In genomic region chr17:77510133-77510796, GRCh38 we compare ENCODE assay signal across 1 cellular context.
TF ChIP-seq lines count a peak whose summit lies in the region.

No MANE protein-coding gene starts in this region.

TF ChIP-seq in HepG2, 621 proteins besides CTCF, POLR2A, EP300 and RAD21 (continued from another document and continues in another):
- peak; percentile 26; the same call in 1 of the 2 replicates for TF ChIP-seq ZNF788 (CRISPR knock-in tag; IDR thresholded peaks at IDR 0.05; ENCODE audit: borderline replicate concordance)
- 0 out of 2 replicates have a peak, but pooled peaks have one; percentile 20 for TF ChIP-seq HNRNPL (IDR thresholded peaks at IDR 0.05; ENCODE audit: low read depth, low read length)
- TF ChIP-seq RBM39 (IDR thresholded peaks at IDR 0.05; ENCODE audit: low read depth, low read length, poor library complexity, severe bottlenecking): no peak
- TF ChIP-seq ATF4 (CRISPR knock-in tag; IDR thresholded peaks at IDR 0.05): no peak
- TF ChIP-seq ZNF263 (CRISPR knock-in tag; IDR thresholded peaks at IDR 0.05): peak; percentile 96
- TF ChIP-seq ZNF768 (CRISPR knock-in tag; IDR thresholded peaks at IDR 0.05): peak; percentile 94
- peak; percentile 14; the same call in 1 of the 2 replicates for TF ChIP-seq SAP130 (CRISPR knock-in tag; IDR thresholded peaks at IDR 0.05; ENCODE audit: low read depth)
- no peak for TF ChIP-seq FOXO4 (CRISPR knock-in tag; conservative IDR thresholded peaks at IDR 0.05)
- TF ChIP-seq FOXP1 (IDR thresholded peaks at IDR 0.05): no peak
- TF ChIP-seq FOXP1 (CRISPR knock-in tag; IDR thresholded peaks at IDR 0.05): peak; percentile 3; the same call in 1 of the 2 replicates
- TF ChIP-seq GABPA (IDR thresholded peaks at IDR 0.05; ENCODE audit: low read depth, low read length): no peak
- no peak for TF ChIP-seq GABPA (CRISPR knock-in tag; IDR thresholded peaks at IDR 0.05; ENCODE audit: low read depth)
- peak; percentile 37; the same call in 1 of the 2 replicates for TF ChIP-seq ZFX (CRISPR knock-in tag; IDR thresholded peaks at IDR 0.05; ENCODE audit: low read depth)
- no peak for TF ChIP-seq GPN1 (CRISPR knock-in tag; IDR thresholded peaks at IDR 0.05; ENCODE audit: borderline replicate concordance)
- TF ChIP-seq MLX (CRISPR knock-in tag; IDR thresholded peaks at IDR 0.05): 0 out of 2 replicates have a peak, but pooled peaks have one; percentile 22
- 0 out of 2 replicates have a peak, but pooled peaks have one; percentile 15 for TF ChIP-seq PITX1 (CRISPR knock-in tag; IDR thresholded peaks at IDR 0.05)
- peak; percentile 71; the same call in 1 of the 2 replicates for TF ChIP-seq PATZ1 (CRISPR knock-in tag; IDR thresholded peaks at IDR 0.05)
- no peak for TF ChIP-seq MYPOP (CRISPR knock-in tag; IDR thresholded peaks at IDR 0.05)
- TF ChIP-seq ZNF687 (CRISPR knock-in tag; IDR thresholded peaks at IDR 0.05): peak; percentile 58
- TF ChIP-seq RXRA (CRISPR knock-in tag; IDR thresholded peaks at IDR 0.05): peak; percentile 28; the same call in 1 of the 2 replicates
- TF ChIP-seq ZFP91 (CRISPR knock-in tag; IDR thresholded peaks at IDR 0.05; ENCODE audit: borderline replicate concordance): 0 out of 2 replicates have a peak, but pooled peaks have one; percentile 16
- no peak for TF ChIP-seq ZNF431 (CRISPR knock-in tag; IDR thresholded peaks at IDR 0.05; ENCODE audit: borderline replicate concordance, low read depth)
- peak; percentile 43; the same call in 1 of the 2 replicates for TF ChIP-seq ZNF574 (CRISPR knock-in tag; IDR thresholded peaks at IDR 0.05)
- TF ChIP-seq ZSCAN9 (CRISPR knock-in tag; IDR thresholded peaks at IDR 0.05; ENCODE audit: borderline replicate concordance): no peak
- 0 out of 2 replicates have a peak, but pooled peaks have one; percentile 19 for TF ChIP-seq SP5 (CRISPR knock-in tag; IDR thresholded peaks at IDR 0.05; ENCODE audit: borderline replicate concordance, low read depth)
- TF ChIP-seq ZNF773 (CRISPR knock-in tag; IDR thresholded peaks at IDR 0.05; ENCODE audit: borderline replicate concordance): no peak
- TF ChIP-seq LCORL (IDR thresholded peaks at IDR 0.05): no peak
- TF ChIP-seq LCORL (CRISPR knock-in tag; IDR thresholded peaks at IDR 0.05): peak; percentile 37; the same call in 1 of the 2 replicates
- peak; percentile 22; the same call in 1 of the 2 replicates for TF ChIP-seq ZMYM2 (CRISPR knock-in tag; IDR thresholded peaks at IDR 0.05)
- no peak for TF ChIP-seq FUBP1 (CRISPR knock-in tag; IDR thresholded peaks at IDR 0.05; ENCODE audit: borderline replicate concordance)
- TF ChIP-seq ZNF597 (CRISPR knock-in tag; IDR thresholded peaks at IDR 0.05): no peak
- TF ChIP-seq ZNF552 (CRISPR knock-in tag; IDR thresholded peaks at IDR 0.05; ENCODE audit: borderline replicate concordance): 0 out of 2 replicates have a peak, but pooled peaks have one; percentile 47
- TF ChIP-seq DPF2 (CRISPR knock-in tag; IDR thresholded peaks at IDR 0.05; ENCODE audit: borderline replicate concordance, low read depth): 0 out of 2 replicates have a peak, but pooled peaks have one; percentile 34
- no peak for TF ChIP-seq ZBTB43 (CRISPR knock-in tag; conservative IDR thresholded peaks at IDR 0.05)
- TF ChIP-seq ZNF615 (CRISPR knock-in tag; IDR thresholded peaks at IDR 0.05; ENCODE audit: borderline replicate concordance): no peak
- no peak for TF ChIP-seq ZNF296 (CRISPR knock-in tag; conservative IDR thresholded peaks at IDR 0.05)
- peak; percentile 27; the same call in 1 of the 2 replicates for TF ChIP-seq FOXA3 (CRISPR knock-in tag; IDR thresholded peaks at IDR 0.05)
- no peak for TF ChIP-seq RNF2 (conservative IDR thresholded peaks at IDR 0.05; ENCODE audit: low read depth)
- TF ChIP-seq ISL2 (CRISPR knock-in tag; IDR thresholded peaks at IDR 0.05): 0 out of 2 replicates have a peak, but pooled peaks have one; percentile 45
